In genomic region chr11:43825217-43825816, GRCh38 we compare ENCODE assay signal across 7 cellular contexts. TPM values are rescaled to one million over a fixed set of nuclear protein-coding genes. Genes with fewer than 3 reads are reported as not detected.
A peak's percentile ranks its signal among the peaks of the same experiment; 100 is the strongest.
DNase-seq lines count a peak whose midpoint lies in the region; ATAC-seq and TF ChIP-seq lines count a peak whose summit lies in the region.

No MANE protein-coding gene starts in this region.

- no peak overlapping the region for H3K4me3 Mint-ChIP-seq in WTC11

- TF ChIP-seq CTCF in WTC11 (IDR thresholded peaks at IDR 0.05) = 0 out of 2 replicates have a peak, but pooled peaks have one; percentile 23

- intact Hi-C loops in posterior cingulate gyrus (cut with DNase I) = no loop called here

- POLR2A ChIA-PET in WTC11 (lab: Charles Lee) = no interaction called here

- DNase-seq in Daoy (ENCODE audit: low read depth) = peak; percentile 14
- peak; percentile 31 for DNase-seq in HT1080 (ENCODE audit: low read depth)
- no peak for DNase-seq in WTC11 (ENCODE audit: low spot score)
- peak; percentile 28 for DNase-seq in kidney glomerular epithelial cell (lab: John Stamatoyannopoulos, UW)
- no peak for DNase-seq in NCI-H187 treated with DMSO at 0.1 percent for 48 hours (lab: John Stamatoyannopoulos, UW)
- no peak for DNase-seq in posterior cingulate gyrus

- no peaks in the 10 kb centered on the region for H3K27me3 Mint-ChIP-seq in WTC11 (ENCODE audit: low read depth)

- no peak overlapping the region for H3K27ac Mint-ChIP-seq in WTC11

- no peaks in the 10 kb centered on the region; the same call in 1 of the 2 replicates for H3K9me3 Mint-ChIP-seq in WTC11

- H3K4me1 Mint-ChIP-seq in WTC11 = 0 out of 2 replicates have a peak, but pooled peaks cover 4% of the 10 kb centered on the region

- CTCF ChIA-PET in WTC11 (lab: Charles Lee) = interaction anchor here (0.8 to 2.2 kb wide), 17 partner anchors 10 to 249 kb away, joined by 3 to 18 read pairs (median 4); partner anchors contain the start of gene HSD17B12

- ATAC-seq in WTC11 (peak; percentile 36; the same call in 1 of the 2 replicates), HG03159 (IDR thresholded peaks at IDR 0.05; ENCODE audit: unreplicated experiment) (no peak)

- peaks cover 19% of the 10 kb centered on the region for H3K36me3 Mint-ChIP-seq in WTC11

TF ChIP-seq in WTC11, 78 proteins besides CTCF, POLR2A, EP300 and RAD21:
- TF ChIP-seq USF1 (CRISPR knock-in tag; IDR thresholded peaks at IDR 0.05) (0 out of 2 replicates have a peak, but pooled peaks have one; percentile 21), ZNF232 (CRISPR knock-in tag; IDR thresholded peaks at IDR 0.05) (no peak)

RNA-seq across cellular contexts. Expression of gene ALKBH3, which starts 55.3 kb away (rescaled TPM):
- total RNA-seq in Daoy (2014; rRNA removed; shearing (Covaris generic)) = 26.7 and 48.0 TPM in 2 replicates
- total RNA-seq in HT1080 (2014; rRNA removed; shearing (Covaris generic)) = 39.2 and 43.6 TPM in 2 replicates
- 33.7 and 34.8 TPM in 2 replicates for polyA plus RNA-seq in HT1080 (2015; cell fraction: cytosol; rRNA removed)
- polyA plus RNA-seq in HT1080 (2015; cell fraction: nucleus; rRNA removed) = 25.9 and 27.9 TPM in 2 replicates
- 11.0 to 13.3 TPM (median 12.3 TPM) in 3 replicates for total RNA-seq in WTC11 (2021)

Comparison
In these comparisons a context has a peak if more than half of its experiments do, and no peak if none do; other contexts are left out.
1. DNase-seq: peak in Daoy (single experiment), HT1080 (single experiment) and kidney glomerular epithelial cell (single experiment); none in WTC11 (single experiment), NCI-H187 treated with DMSO at 0.1 percent for 48 hours (single experiment) and posterior cingulate gyrus (0 of 10).